10 cellular contexts compared by ENCODE assay signal in the genomic region with DNA sequence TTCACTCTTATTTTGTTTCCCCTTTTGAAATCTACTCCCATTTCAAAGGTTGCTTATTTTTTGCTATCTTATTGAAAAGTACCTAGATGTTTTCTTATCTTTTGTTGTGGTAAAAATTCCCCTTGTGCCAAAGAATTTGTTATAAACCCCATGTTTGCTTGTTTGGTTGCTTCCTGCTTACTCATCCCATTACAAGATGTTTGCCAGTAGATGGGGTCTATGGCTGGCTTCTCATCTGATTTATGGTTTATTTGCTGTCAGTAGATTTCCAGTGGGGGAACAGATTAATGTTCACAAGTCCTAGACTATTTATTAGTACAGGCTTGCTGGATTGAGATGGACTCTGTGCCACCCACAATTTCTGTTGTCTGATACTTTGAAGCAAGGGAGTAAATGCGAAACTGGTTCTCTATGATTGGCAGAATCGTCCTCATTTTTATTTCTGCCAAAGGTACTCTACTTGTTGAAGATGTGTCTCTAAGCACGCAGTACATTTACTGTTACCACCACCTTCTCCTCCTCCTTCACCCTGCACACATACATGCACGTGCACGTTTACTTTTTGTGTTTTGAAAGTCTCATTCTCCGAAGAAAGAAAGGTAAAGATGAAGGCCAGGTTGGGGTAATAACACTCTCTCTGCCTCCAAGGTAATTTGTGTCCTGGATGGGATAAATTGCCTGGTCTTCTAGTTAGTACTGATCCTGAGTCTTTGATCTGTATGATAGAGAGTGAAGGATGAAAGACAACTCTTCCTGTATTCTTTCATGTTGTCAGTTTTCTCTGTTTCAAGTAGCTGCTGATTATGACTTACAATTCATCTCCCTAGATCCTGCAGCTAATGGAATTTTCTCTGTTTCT.
DNase-seq lines count a peak whose midpoint lies in the region; ATAC-seq, FAIRE-seq and TF ChIP-seq lines count a peak whose summit lies in the region.
"Had no signal": no experiment of that assay in that cellular context is flagged by ENCODE, and none has a peak within 500 bp of the region (broad histone marks: within the 10 kb centered on the region; RNA-seq: fewer than 3 reads in every experiment).

No MANE protein-coding gene starts in this region.

- H3K27ac ChIP-seq in parathyroid adenoma (no peak overlapping the region), substantia nigra (ENCODE audit: low read depth, low read length, poor library complexity, severe bottlenecking) (no peak overlapping the region)
- H3K27ac ChIP-seq: Peyer's patch had no signal

- H3K4me2 ChIP-seq in parathyroid adenoma (ENCODE audit: low read length) = no peak overlapping the region

- H3K27me3 ChIP-seq in bronchial epithelial cell (ENCODE audit: control insufficient read depth, insufficient read depth, low read length) (no peaks in the 10 kb centered on the region), parathyroid adenoma (ENCODE audit: control insufficient read depth, insufficient read depth, low read length) (no peaks in the 10 kb centered on the region)
- H3K27me3 ChIP-seq: Peyer's patch had no signal

- peak; percentile 46 for DNase-seq in NCI-H69 (lab: John Stamatoyannopoulos, UW)
- DNase-seq in bronchial epithelial cell (ENCODE audit: low read depth) = peak; percentile 55
- no peak for DNase-seq in SIG-M5 (lab: John Stamatoyannopoulos, UW)
- no peak for DNase-seq in activated CD4-positive, alpha-beta T cell treated with anti-CD3 and anti-CD28 coated beads for 36 hours
- no peak for DNase-seq in substantia nigra (lab: John Stamatoyannopoulos, UW)
- DNase-seq: left cardiac atrium, Peyer's patch had no signal

- ATAC-seq in GM18508 (IDR thresholded peaks at IDR 0.05; ENCODE audit: insufficient read depth, unreplicated experiment) = peak; percentile 39
- no peak for ATAC-seq in HG03457 (IDR thresholded peaks at IDR 0.05; ENCODE audit: unreplicated experiment)
- ATAC-seq in activated CD4-positive, alpha-beta T cell treated with anti-CD3 and anti-CD28 coated beads for 36 hours = no peak
- ATAC-seq: left cardiac atrium had no signal

- peak overlapping the region; percentile 15 for H2AFZ ChIP-seq in parathyroid adenoma

- no peak overlapping the region for H3K4me3 Mint-ChIP-seq in activated CD4-positive, alpha-beta T cell treated with anti-CD3 and anti-CD28 coated beads for 36 hours

- CTCF ChIA-PET in activated CD4-positive, alpha-beta T cell treated with anti-CD3 and anti-CD28 coated beads for 36 hours (lab: Charles Lee) = interaction anchor here (0.6 kb wide), 1 partner anchor 354 kb away, joined by 3 read pairs; no protein-coding TSS in a partner anchor

- H3K9me3 ChIP-seq in parathyroid adenoma (ENCODE audit: control insufficient read depth, low read length) = no peaks in the 10 kb centered on the region
- H3K9me3 ChIP-seq: Peyer's patch had no signal

- intact Hi-C loops in activated CD4-positive, alpha-beta T cell treated with anti-CD3 and anti-CD28 coated beads for 36 hours (cut with DNase I, micrococcal nuclease) = no loop called here

- H3K27ac Mint-ChIP-seq in activated CD4-positive, alpha-beta T cell treated with anti-CD3 and anti-CD28 coated beads for 36 hours = no peak overlapping the region

- no peaks in the 10 kb centered on the region for H3K9me3 Mint-ChIP-seq in activated CD4-positive, alpha-beta T cell treated with anti-CD3 and anti-CD28 coated beads for 36 hours (ENCODE audit: low read depth)

- H3K36me3 ChIP-seq in bronchial epithelial cell (ENCODE audit: control insufficient read depth, insufficient read depth, low read length) (no peaks in the 10 kb centered on the region), parathyroid adenoma (ENCODE audit: control insufficient read depth, insufficient read depth, low read length) (no peaks in the 10 kb centered on the region)
- H3K36me3 ChIP-seq: Peyer's patch had no signal

- H3K4me1 Mint-ChIP-seq in activated CD4-positive, alpha-beta T cell treated with anti-CD3 and anti-CD28 coated beads for 36 hours = peaks cover 13% of the 10 kb centered on the region

- H3K4me1 ChIP-seq in parathyroid adenoma = no peaks in the 10 kb centered on the region
- H3K4me1 ChIP-seq: Peyer's patch had no signal

- H3K4me3 ChIP-seq in bronchial epithelial cell (ENCODE audit: low read depth, low read length) (no peak overlapping the region), parathyroid adenoma (ENCODE audit: low read depth, low read length) (no peak overlapping the region)
- H3K4me3 ChIP-seq: Peyer's patch had no signal

- no peaks in the 10 kb centered on the region for H3K79me2 ChIP-seq in parathyroid adenoma

- POLR2A ChIA-PET in activated CD4-positive, alpha-beta T cell treated with anti-CD3 and anti-CD28 coated beads for 36 hours (lab: Charles Lee) = no interaction called here

- TF ChIP-seq CTCF in bronchial epithelial cell (IDR thresholded peaks at IDR 0.05; ENCODE audit: insufficient read depth, low read length, severe bottlenecking) (no peak), parathyroid adenoma (IDR thresholded peaks at IDR 0.05) (no peak)

- no peak for FAIRE-seq in bronchial epithelial cell (lab: Jason Lieb, UNC)

- no peaks in the 10 kb centered on the region for H3K36me3 Mint-ChIP-seq in activated CD4-positive, alpha-beta T cell treated with anti-CD3 and anti-CD28 coated beads for 36 hours (ENCODE audit: low read depth)

- no peaks in the 10 kb centered on the region for H3K27me3 Mint-ChIP-seq in activated CD4-positive, alpha-beta T cell treated with anti-CD3 and anti-CD28 coated beads for 36 hours

- no peak overlapping the region for H3K9ac ChIP-seq in parathyroid adenoma

Comparison
In these comparisons a context has a peak if more than half of its experiments do, and no peak if none do; other contexts are left out.
1. DNase-seq: peak in NCI-H69 (single experiment) and bronchial epithelial cell (single experiment); none in SIG-M5 (single experiment), activated CD4-positive, alpha-beta T cell treated with anti-CD3 and anti-CD28 coated beads for 36 hours (single experiment) and substantia nigra (0 of 49).